ENCODE assay signal across 9 cellular contexts in the genomic region with DNA sequence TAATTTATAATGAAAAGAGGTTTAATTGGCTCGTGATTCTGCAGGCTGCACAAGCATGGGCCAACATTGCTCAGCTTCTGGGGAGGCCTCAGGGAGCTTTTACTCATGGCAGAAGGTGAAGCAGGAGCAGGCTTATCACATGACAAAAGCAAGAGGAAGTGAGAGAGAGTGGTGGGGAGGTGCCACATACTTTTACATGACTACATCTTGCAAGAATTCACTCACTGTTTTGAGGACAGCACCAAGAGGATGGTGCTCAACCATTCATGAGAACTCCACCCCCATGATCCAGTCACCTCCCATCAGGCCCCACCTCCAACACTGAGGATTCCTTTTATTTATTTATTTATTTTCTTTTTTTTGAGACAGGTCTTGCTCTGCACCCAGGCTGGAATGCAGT. TPM values are rescaled to one million over a fixed set of nuclear protein-coding genes. Genes with fewer than 3 reads are reported as not detected.
DNase-seq lines count a peak whose midpoint lies in the region; ATAC-seq and TF ChIP-seq lines count a peak whose summit lies in the region.
"Had no signal": no experiment of that assay in that cellular context is flagged by ENCODE, and none has a peak within 500 bp of the region (broad histone marks: within the 10 kb centered on the region; RNA-seq: fewer than 3 reads in every experiment).

No MANE protein-coding gene starts in this region.

- H3K4me3 ChIP-seq in AG04449 (ENCODE audit: low read depth, low read length): no peak overlapping the region
- no peak overlapping the region for H3K4me3 ChIP-seq in GM23338

- H3K4me1 ChIP-seq in GM23338 (ENCODE audit: insufficient read depth): no peaks in the 10 kb centered on the region

- H3K79me2 ChIP-seq in GM23338 (replicated peaks; ENCODE audit: insufficient read depth): no peaks in the 10 kb centered on the region

- no peaks in the 10 kb centered on the region for H3K9me2 ChIP-seq in GM23338 (ENCODE audit: insufficient read depth)

- H3K27ac Mint-ChIP-seq in GM23338: no peak overlapping the region

- H3K4me1 Mint-ChIP-seq in GM23338: peaks cover 11% of the 10 kb centered on the region

- H3K27me3 ChIP-seq in GM23338 (ENCODE audit: insufficient read depth): no peaks in the 10 kb centered on the region

- H3K36me3 ChIP-seq in GM23338 (ENCODE audit: insufficient read depth): no peaks in the 10 kb centered on the region

- no peak overlapping the region for H3K4me2 ChIP-seq in GM23338

- H4K20me1 ChIP-seq in GM23338 (replicated peaks; ENCODE audit: insufficient read depth): no peaks in the 10 kb centered on the region

- TF ChIP-seq CTCF in AG04449 (IDR thresholded peaks at IDR 0.05; ENCODE audit: insufficient read depth, low read length, missing control alignments) (no peak), GM23338 (conservative IDR thresholded peaks at IDR 0.05; ENCODE audit: low read depth in 2 of 2) (no peak), RWPE1 (conservative IDR thresholded peaks at IDR 0.05; ENCODE audit: low read depth) (no peak), omental fat pad (IDR thresholded peaks at IDR 0.05) (no peak)

- H3K4me3 Mint-ChIP-seq in GM23338: no peak overlapping the region

- CTCF ChIA-PET in AG04449 (lab: Yijun Ruan, JAX): interaction anchor here (1.2 kb wide), 1 partner anchor 10 kb away, joined by 3 read pairs; no protein-coding TSS in a partner anchor
- CTCF ChIA-PET in RWPE1 (lab: Yijun Ruan, JAX): no interaction called here

- peaks cover 7% of the 10 kb centered on the region; the same call in 1 of the 3 replicates for H3K36me3 Mint-ChIP-seq in GM23338 (ENCODE audit: low read depth)

- DNase-seq in AG04449 (ENCODE audit: low read depth, low spot score): peak; percentile 54
- peak; percentile 65 for DNase-seq in GM23338 (ENCODE audit: low spot score)
- DNase-seq in RWPE1 (ENCODE audit: low spot score): peak; percentile 60
- peak; percentile 20 for DNase-seq in fibroblast of the conjunctiva (ENCODE audit: low read depth)
- no peak for DNase-seq in SHP77 (lab: John Stamatoyannopoulos, UW)
- no peak for DNase-seq in omental fat pad (ENCODE audit: low spot score)
- no peak for DNase-seq in NCI-H1436 (lab: John Stamatoyannopoulos, UW)
- DNase-seq: DMS153 had no signal

- H3K27ac ChIP-seq in GM23338 (ENCODE audit: low read depth) (no peak overlapping the region), RWPE1 (peak overlapping the region; percentile 65)

- peaks cover 7% of the 10 kb centered on the region for H3K27me3 Mint-ChIP-seq in GM23338 (ENCODE audit: insufficient read depth, low read depth, poor library complexity)

- no peak overlapping the region for H2AFZ ChIP-seq in GM23338

- H3K9me3 Mint-ChIP-seq in GM23338: peaks cover 19% of the 10 kb centered on the region

- ATAC-seq in GM23338 (peak; percentile 18; the same call in 1 of the 3 replicates), omental fat pad (ENCODE audit: low FRiP score) (no peak), GM18858 (IDR thresholded peaks at IDR 0.05; ENCODE audit: unreplicated experiment) (no peak)

- 0 out of 2 replicates have a peak, but pooled peaks cover 2% of the 10 kb centered on the region for H3F3A ChIP-seq in GM23338 (replicated peaks; ENCODE audit: low read depth)

- POLR2A ChIA-PET in AG04449 (lab: Yijun Ruan, JAX) (no interaction called here), RWPE1 (lab: Yijun Ruan, JAX; ENCODE audit: low non-redundant PET) (no interaction called here)

TF ChIP-seq in GM23338, 12 proteins besides CTCF, POLR2A, EP300 and RAD21:
- TF ChIP-seq, protein P1, sequence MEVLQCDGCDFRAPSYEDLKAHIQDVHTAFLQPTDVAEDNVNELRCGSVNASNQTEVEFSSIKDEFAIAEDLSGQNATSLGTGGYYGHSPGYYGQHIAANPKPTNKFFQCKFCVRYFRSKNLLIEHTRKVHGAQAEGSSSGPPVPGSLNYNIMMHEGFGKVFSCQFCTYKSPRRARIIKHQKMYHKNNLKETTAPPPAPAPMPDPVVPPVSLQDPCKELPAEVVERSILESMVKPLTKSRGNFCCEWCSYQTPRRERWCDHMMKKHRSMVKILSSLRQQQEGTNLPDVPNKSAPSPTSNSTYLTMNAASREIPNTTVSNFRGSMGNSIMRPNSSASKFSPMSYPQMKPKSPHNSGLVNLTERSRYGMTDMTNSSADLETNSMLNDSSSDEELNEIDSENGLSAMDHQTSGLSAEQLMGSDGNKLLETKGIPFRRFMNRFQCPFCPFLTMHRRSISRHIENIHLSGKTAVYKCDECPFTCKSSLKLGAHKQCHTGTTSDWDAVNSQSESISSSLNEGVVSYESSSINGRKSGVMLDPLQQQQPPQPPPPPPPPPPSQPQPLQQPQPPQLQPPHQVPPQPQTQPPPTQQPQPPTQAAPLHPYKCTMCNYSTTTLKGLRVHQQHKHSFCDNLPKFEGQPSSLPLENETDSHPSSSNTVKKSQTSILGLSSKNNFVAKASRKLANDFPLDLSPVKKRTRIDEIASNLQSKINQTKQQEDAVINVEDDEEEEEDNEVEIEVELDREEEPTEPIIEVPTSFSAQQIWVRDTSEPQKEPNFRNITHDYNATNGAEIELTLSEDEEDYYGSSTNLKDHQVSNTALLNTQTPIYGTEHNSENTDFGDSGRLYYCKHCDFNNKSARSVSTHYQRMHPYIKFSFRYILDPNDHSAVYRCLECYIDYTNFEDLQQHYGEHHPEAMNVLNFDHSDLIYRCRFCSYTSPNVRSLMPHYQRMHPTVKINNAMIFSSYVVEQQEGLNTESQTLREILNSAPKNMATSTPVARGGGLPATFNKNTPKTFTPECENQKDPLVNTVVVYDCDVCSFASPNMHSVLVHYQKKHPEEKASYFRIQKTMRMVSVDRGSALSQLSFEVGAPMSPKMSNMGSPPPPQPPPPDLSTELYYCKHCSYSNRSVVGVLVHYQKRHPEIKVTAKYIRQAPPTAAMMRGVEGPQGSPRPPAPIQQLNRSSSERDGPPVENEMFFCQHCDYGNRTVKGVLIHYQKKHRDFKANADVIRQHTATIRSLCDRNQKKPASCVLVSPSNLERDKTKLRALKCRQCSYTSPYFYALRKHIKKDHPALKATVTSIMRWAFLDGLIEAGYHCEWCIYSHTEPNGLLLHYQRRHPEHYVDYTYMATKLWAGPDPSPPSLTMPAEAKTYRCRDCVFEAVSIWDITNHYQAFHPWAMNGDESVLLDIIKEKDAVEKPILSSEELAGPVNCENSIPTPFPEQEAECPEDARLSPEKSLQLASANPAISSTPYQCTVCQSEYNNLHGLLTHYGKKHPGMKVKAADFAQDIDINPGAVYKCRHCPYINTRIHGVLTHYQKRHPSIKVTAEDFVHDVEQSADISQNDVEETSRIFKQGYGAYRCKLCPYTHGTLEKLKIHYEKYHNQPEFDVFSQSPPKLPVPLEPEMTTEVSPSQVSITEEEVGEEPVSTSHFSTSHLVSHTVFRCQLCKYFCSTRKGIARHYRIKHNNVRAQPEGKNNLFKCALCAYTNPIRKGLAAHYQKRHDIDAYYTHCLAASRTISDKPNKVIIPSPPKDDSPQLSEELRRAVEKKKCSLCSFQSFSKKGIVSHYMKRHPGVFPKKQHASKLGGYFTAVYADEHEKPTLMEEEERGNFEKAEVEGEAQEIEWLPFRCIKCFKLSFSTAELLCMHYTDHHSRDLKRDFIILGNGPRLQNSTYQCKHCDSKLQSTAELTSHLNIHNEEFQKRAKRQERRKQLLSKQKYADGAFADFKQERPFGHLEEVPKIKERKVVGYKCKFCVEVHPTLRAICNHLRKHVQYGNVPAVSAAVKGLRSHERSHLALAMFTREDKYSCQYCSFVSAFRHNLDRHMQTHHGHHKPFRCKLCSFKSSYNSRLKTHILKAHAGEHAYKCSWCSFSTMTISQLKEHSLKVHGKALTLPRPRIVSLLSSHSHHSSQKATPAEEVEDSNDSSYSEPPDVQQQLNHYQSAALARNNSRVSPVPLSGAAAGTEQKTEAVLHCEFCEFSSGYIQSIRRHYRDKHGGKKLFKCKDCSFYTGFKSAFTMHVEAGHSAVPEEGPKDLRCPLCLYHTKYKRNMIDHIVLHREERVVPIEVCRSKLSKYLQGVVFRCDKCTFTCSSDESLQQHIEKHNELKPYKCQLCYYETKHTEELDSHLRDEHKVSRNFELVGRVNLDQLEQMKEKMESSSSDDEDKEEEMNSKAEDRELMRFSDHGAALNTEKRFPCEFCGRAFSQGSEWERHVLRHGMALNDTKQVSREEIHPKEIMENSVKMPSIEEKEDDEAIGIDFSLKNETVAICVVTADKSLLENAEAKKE (CRISPR knock-in tag; IDR thresholded peaks at IDR 0.05): no peak
- no peak for TF ChIP-seq EZH2phosphoT487 (IDR thresholded peaks at IDR 0.05; ENCODE audit: unreplicated experiment)
- TF ChIP-seq STAT1 (IDR thresholded peaks at IDR 0.05; ENCODE audit: unreplicated experiment): no peak
- TF ChIP-seq JUNB (IDR thresholded peaks at IDR 0.05; ENCODE audit: unreplicated experiment): no peak
- TF ChIP-seq EZH2 (IDR thresholded peaks at IDR 0.05; ENCODE audit: low read depth, unreplicated experiment): no peak
- no peak for TF ChIP-seq POLR2AphosphoS5 (IDR thresholded peaks at IDR 0.05; ENCODE audit: low read depth)
- no peak for TF ChIP-seq CREB1 (CRISPR knock-in tag; IDR thresholded peaks at IDR 0.05; ENCODE audit: low read depth)
- no peak for TF ChIP-seq ZNF114 (CRISPR knock-in tag; IDR thresholded peaks at IDR 0.05)
- no peak for TF ChIP-seq NANOG (IDR thresholded peaks at IDR 0.05; ENCODE audit: borderline replicate concordance)
- TF ChIP-seq, protein P2, sequence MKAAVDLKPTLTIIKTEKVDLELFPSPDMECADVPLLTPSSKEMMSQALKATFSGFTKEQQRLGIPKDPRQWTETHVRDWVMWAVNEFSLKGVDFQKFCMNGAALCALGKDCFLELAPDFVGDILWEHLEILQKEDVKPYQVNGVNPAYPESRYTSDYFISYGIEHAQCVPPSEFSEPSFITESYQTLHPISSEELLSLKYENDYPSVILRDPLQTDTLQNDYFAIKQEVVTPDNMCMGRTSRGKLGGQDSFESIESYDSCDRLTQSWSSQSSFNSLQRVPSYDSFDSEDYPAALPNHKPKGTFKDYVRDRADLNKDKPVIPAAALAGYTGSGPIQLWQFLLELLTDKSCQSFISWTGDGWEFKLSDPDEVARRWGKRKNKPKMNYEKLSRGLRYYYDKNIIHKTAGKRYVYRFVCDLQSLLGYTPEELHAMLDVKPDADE (IDR thresholded peaks at IDR 0.05): no peak
- TF ChIP-seq ZNF331 (CRISPR knock-in tag; IDR thresholded peaks at IDR 0.05; ENCODE audit: low read depth): no peak

RNA-seq across cellular contexts. Expression of a gene that starts 5.5 kb away (rescaled TPM):
- total RNA-seq in GM23338 (2014; rRNA removed; shearing (Covaris generic)): 36.6 and 40.0 TPM in 2 replicates
- 11.2 and 12.8 TPM in 2 replicates for polyA plus RNA-seq in GM23338 (2016; fragmentation: Nextera tagmentation; extraction: Ambion mirVana)
- 10 to 100 TPM; 34.4 to 81.1 (median 50.0) TPM for total RNA-seq in omental fat pad

RNA-seq across cellular contexts. Expression of a gene that starts 57.5 kb away (rescaled TPM):
- total RNA-seq in GM23338 (2014; rRNA removed; shearing (Covaris generic)): 0.27 and 3.5 TPM in 2 replicates
- 0.11 and 0.16 TPM in 2 replicates for polyA plus RNA-seq in GM23338 (2016; fragmentation: Nextera tagmentation; extraction: Ambion mirVana)
- total RNA-seq in omental fat pad: 10 to 100 TPM in 1 of 4 donors, 1 to 10 TPM in 2, under 1 TPM in 1; 0.82 to 13.1 (median 2.0) TPM

Comparison
In these comparisons a context has a peak if more than half of its experiments do, and no peak if none do; other contexts are left out.
1. DNase-seq: peak in AG04449 (single experiment), GM23338 (single experiment), RWPE1 (single experiment) and fibroblast of the conjunctiva (single experiment); none in SHP77 (0 of 2), omental fat pad (single experiment) and NCI-H1436 (single experiment).